22 cellular contexts compared by ENCODE assay signal in genomic region chr20:54290636-54291035, GRCh38.
DNase-seq lines count a peak whose midpoint lies in the region; FAIRE-seq and TF ChIP-seq lines count a peak whose summit lies in the region.
"Had no signal": no experiment of that assay in that cellular context is flagged by ENCODE, and none has a peak within 500 bp of the region (broad histone marks: within the 10 kb centered on the region; RNA-seq: fewer than 3 reads in every experiment).

No MANE protein-coding gene starts in this region.

- H3K79me2 ChIP-seq in neural progenitor cell (ENCODE audit: low read depth) = no peaks in the 10 kb centered on the region

- H3K27me3 ChIP-seq in neural progenitor cell = no peaks in the 10 kb centered on the region
- peaks cover 0 to 14% (median 0%) of the 10 kb centered on the region in 45 donors for H3K27me3 ChIP-seq in dorsolateral prefrontal cortex
- H3K27me3 ChIP-seq: BE2C had no signal

- H3K4me2 ChIP-seq in neural progenitor cell = no peak overlapping the region

- no peaks in the 10 kb centered on the region for H3K36me3 Mint-ChIP-seq in neural progenitor cell
- H3K36me3 Mint-ChIP-seq: CD14-positive monocyte; CD8-positive, alpha-beta memory T cell had no signal

- H3K4me3 Mint-ChIP-seq in neural progenitor cell = no peak overlapping the region
- H3K4me3 Mint-ChIP-seq: CD14-positive monocyte; CD8-positive, alpha-beta memory T cell had no signal

- WGBS in lower leg skin, 2 donors = 85 to 86% methylated on average over 6 of the region's 6 CpGs

- H3K27ac ChIP-seq in neural progenitor cell (no peak overlapping the region), dorsolateral prefrontal cortex (no peak overlapping the region)
- H3K27ac ChIP-seq: 22Rv1, RWPE1 had no signal

- peaks cover 12% of the 10 kb centered on the region for H3K4me1 Mint-ChIP-seq in neural progenitor cell
- H3K4me1 Mint-ChIP-seq: CD14-positive monocyte; CD8-positive, alpha-beta memory T cell had no signal

- TF ChIP-seq CTCF in neural progenitor cell (IDR thresholded peaks at IDR 0.05) (no peak), dorsolateral prefrontal cortex (IDR thresholded peaks at IDR 0.05 in 54 of 56, conservative IDR thresholded peaks at IDR 0.05 in 2 of 56; ENCODE audit: low read depth in 1 of 56, partially characterized antibody in 56 of 56) (no peak), lower leg skin (IDR thresholded peaks at IDR 0.05) (no peak)

- no peak overlapping the region for H3K9ac ChIP-seq in neural progenitor cell

- H3K27ac Mint-ChIP-seq in neural progenitor cell = peak overlapping the region; percentile 6
- H3K27ac Mint-ChIP-seq: CD14-positive monocyte; CD8-positive, alpha-beta memory T cell had no signal

- H3K9me3 ChIP-seq in neural progenitor cell (ENCODE audit: low read depth) = no peaks in the 10 kb centered on the region
- H3K9me3 ChIP-seq: BE2C had no signal

- peaks cover 20% of the 10 kb centered on the region for H3K4me1 ChIP-seq in neural progenitor cell
- H3K4me1 ChIP-seq: BE2C had no signal

- H3K36me3 ChIP-seq in neural progenitor cell = no peaks in the 10 kb centered on the region
- H3K36me3 ChIP-seq: BE2C had no signal

- no peak for TF ChIP-seq POLR2A in lower leg skin (IDR thresholded peaks at IDR 0.05)

- peaks cover 2% of the 10 kb centered on the region for H3K27me3 Mint-ChIP-seq in neural progenitor cell (ENCODE audit: insufficient read depth, low read depth)

- intact Hi-C loops in dorsolateral prefrontal cortex (cut with DNase I) = no loop called here
- intact Hi-C loops in lower leg skin (cut with DNase I; ENCODE audit: low total_unique reads) = no loop called here

- H3K4me3 ChIP-seq in neural progenitor cell = no peak overlapping the region
- H3K4me3 ChIP-seq in dorsolateral prefrontal cortex = no peak overlapping the region
- H3K4me3 ChIP-seq in lower leg skin (ENCODE audit: low read depth, poor library complexity, severe bottlenecking) = no peak overlapping the region

- FAIRE-seq in HTR-8/SVneo (lab: Jason Lieb, UNC) = peak; percentile 9
- FAIRE-seq: GM18507 had no signal

- peaks cover 13% of the 10 kb centered on the region for H3F3A ChIP-seq in neural progenitor cell (ENCODE audit: low read depth)

- peak overlapping the region; percentile 74 for H2AFZ ChIP-seq in neural progenitor cell (replicated peaks)

- H3K9me3 Mint-ChIP-seq in neural progenitor cell = no peaks in the 10 kb centered on the region
- H3K9me3 Mint-ChIP-seq: CD8-positive, alpha-beta memory T cell had no signal

- DNase-seq in DMS153 (lab: John Stamatoyannopoulos, UW) = peak; percentile 1
- no peak for DNase-seq in DMS153 treated with DMSO at 0.1 percent for 48 hours (lab: John Stamatoyannopoulos, UW; ENCODE audit: unreplicated experiment)
- DNase-seq in HTR-8/SVneo (ENCODE audit: insufficient read length, low spot score) = no peak
- peak; percentile 9 for DNase-seq in RPMI7951 (ENCODE audit: low read depth)
- DNase-seq in neural progenitor cell (ENCODE audit: low spot score) = no peak
- DNase-seq in dorsolateral prefrontal cortex = no peak
- DNase-seq in lower leg skin (ENCODE audit: low spot score in 2 of 2) = no peak
- no peak for DNase-seq in NCI-H510A treated with DMSO at 0.1 percent for 48 hours (lab: John Stamatoyannopoulos, UW)
- DNase-seq: ACHN; BE2C; CD8-positive, alpha-beta memory T cell; HCEC 1CT; NCI-H1105; NCI-H1436 treated with DMSO at 0.1 percent for 48 hours; NCI-H187 treated with DMSO at 0.1 percent for 48 hours; NCI-H446; NCI-H526; SHP77 had no signal

- no peaks in the 10 kb centered on the region for H4K20me1 ChIP-seq in neural progenitor cell (ENCODE audit: low read depth)

Comparison
In these comparisons a context has a peak if more than half of its experiments do, and no peak if none do; other contexts are left out.
1. DNase-seq: peak in DMS153 (single experiment) and RPMI7951 (single experiment); none in DMS153 treated with DMSO at 0.1 percent for 48 hours (single experiment), HTR-8/SVneo (single experiment), neural progenitor cell (single experiment), dorsolateral prefrontal cortex (0 of 10), lower leg skin (0 of 2) and NCI-H510A treated with DMSO at 0.1 percent for 48 hours (single experiment).